In genomic region chr4:184259866-184260265, GRCh38 we compare ENCODE assay signal across 1 cellular context.
TF ChIP-seq lines count a peak whose summit lies in the region.

No MANE protein-coding gene starts in this region.

TF ChIP-seq in GM23338, 12 proteins besides CTCF, POLR2A, EP300 and RAD21 (continued from another document):
- no peak for TF ChIP-seq ZNF462 (CRISPR knock-in tag; IDR thresholded peaks at IDR 0.05)
- no peak for TF ChIP-seq POLR2AphosphoS5 (IDR thresholded peaks at IDR 0.05; ENCODE audit: low read depth)
- TF ChIP-seq EZH2phosphoT487 (IDR thresholded peaks at IDR 0.05; ENCODE audit: unreplicated experiment) = no peak
